In genomic region chrX:154805696-154806091, GRCh38 we compare ENCODE assay signal across 8 cellular contexts.
DNase-seq lines count a peak whose midpoint lies in the region; ATAC-seq and TF ChIP-seq lines count a peak whose summit lies in the region.

No MANE protein-coding gene starts in this region.

- H3K27ac Mint-ChIP-seq in effector memory CD8-positive, alpha-beta T cell: peak overlapping the region in 1 of 2 donors; percentile 81
- H3K27ac Mint-ChIP-seq in nephron: peak overlapping the region in 2 of 3 experiments; percentile 32 to 45

- H3K4me3 Mint-ChIP-seq in effector memory CD8-positive, alpha-beta T cell: peak overlapping the region; percentile 82 to 84
- peak overlapping the region; percentile 87 to 90 (median 90) for H3K4me3 Mint-ChIP-seq in nephron

- peaks cover 6 to 11% of the 10 kb centered on the region in 2 donors for H3K4me1 Mint-ChIP-seq in effector memory CD8-positive, alpha-beta T cell (ENCODE audit: low read depth in 2 of 2)
- peaks cover 11% of the 10 kb centered on the region for H3K4me1 Mint-ChIP-seq in nephron

- peaks cover 3% of the 10 kb centered on the region for H3K36me3 Mint-ChIP-seq in effector memory CD8-positive, alpha-beta T cell (ENCODE audit: insufficient read depth)
- no peaks in the 10 kb centered on the region for H3K36me3 Mint-ChIP-seq in nephron (ENCODE audit: low read depth)

- H3K9me3 Mint-ChIP-seq in effector memory CD8-positive, alpha-beta T cell: no peaks in the 10 kb centered on the region
- peaks cover 25% of the 10 kb centered on the region for H3K9me3 Mint-ChIP-seq in nephron

- no peaks in the 10 kb centered on the region for H3K27me3 Mint-ChIP-seq in effector memory CD8-positive, alpha-beta T cell
- H3K27me3 Mint-ChIP-seq in nephron (ENCODE audit: low read depth): no peaks in the 10 kb centered on the region

- H3K4me3 ChIP-seq in GM08714 (ENCODE audit: low read length): peak overlapping the region; percentile 33; the same call in 1 of the 2 replicates

- TF ChIP-seq CTCF in nephron (IDR thresholded peaks at IDR 0.05; ENCODE audit: unreplicated experiment in 3 of 3): no peak

- no peak for ATAC-seq in effector memory CD8-positive, alpha-beta T cell (replicated peaks)
- ATAC-seq in HG02938 (IDR thresholded peaks at IDR 0.05; ENCODE audit: unreplicated experiment) (no peak), HG03280 (IDR thresholded peaks at IDR 0.05; ENCODE audit: unreplicated experiment) (no peak)

- peak; percentile 58 for DNase-seq in NOMO-1 treated with DMSO at 0.1 percent for 48 hours (lab: John Stamatoyannopoulos, UW; ENCODE audit: unreplicated experiment)
- DNase-seq in effector memory CD8-positive, alpha-beta T cell: peak in 1 of 3 experiments; percentile 4
- DNase-seq in activated gamma-delta T cell treated with Interleukin-2 at 50 U/mL for 16 hours: no peak
- DNase-seq in NCI-H510A treated with DMSO at 0.1 percent for 48 hours (lab: John Stamatoyannopoulos, UW): no peak
